23 cellular contexts compared by ENCODE assay signal in the genomic region with DNA sequence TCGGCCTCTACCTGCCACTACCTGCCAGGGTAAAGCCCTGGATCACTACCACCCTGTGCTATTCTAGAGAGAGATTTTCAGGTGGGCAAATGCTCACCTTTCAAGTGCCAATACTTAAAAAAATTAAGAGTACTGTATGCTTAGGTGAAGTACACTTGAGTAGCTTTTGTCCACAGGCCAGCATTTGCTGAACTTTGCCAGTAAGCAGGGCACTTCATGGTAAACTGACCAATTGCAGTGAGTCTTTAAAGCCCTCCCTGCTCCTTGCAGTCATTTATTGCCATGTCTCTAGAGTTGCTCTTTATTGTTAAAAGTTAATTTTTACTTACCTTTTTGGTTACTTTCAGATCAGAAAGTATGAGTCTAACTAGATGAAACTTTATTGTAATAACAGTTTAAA.
"Had no signal": no experiment of that assay in that cellular context is flagged by ENCODE, and none has a peak within 500 bp of the region (broad histone marks: within the 10 kb centered on the region; RNA-seq: fewer than 3 reads in every experiment).

No MANE protein-coding gene starts in this region.

- ATAC-seq: foreskin keratinocyte; gastroesophageal sphincter; heart left ventricle; natural killer cell; right lobe of liver; stimulated activated naive B cell treated with anti-CD40 and anti-IgM and Interleukin-4, amounts not matched to agents 10 μg/mL and 1 μg/mL and 100 μg/mL, for 72 hours had no signal

- H3K36me3 ChIP-seq: ovary, right lobe of liver, transverse colon had no signal

- H3K27me3 ChIP-seq: esophagus muscularis mucosa, foreskin keratinocyte, gastroesophageal sphincter, heart left ventricle, ovary, right lobe of liver, transverse colon had no signal

- H3K4me3 ChIP-seq: coronary artery, esophagus muscularis mucosa, gastroesophageal sphincter, heart left ventricle, ovary, right lobe of liver, thoracic aorta, transverse colon had no signal

- H3K4me1 Mint-ChIP-seq: natural killer cell; stimulated activated naive B cell treated with anti-CD40 and anti-IgM and Interleukin-4, amounts not matched to agents 10 μg/mL and 1 μg/mL and 100 μg/mL, for 72 hours had no signal

- H3K4me3 Mint-ChIP-seq: natural killer cell; stimulated activated naive B cell treated with anti-CD40 and anti-IgM and Interleukin-4, amounts not matched to agents 10 μg/mL and 1 μg/mL and 100 μg/mL, for 72 hours; stimulated activated naive CD8-positive, alpha-beta T cell treated with anti-CD3 and anti-CD28 coated beads, Interleukin-15, Interleukin-2, amounts not matched to agents 100 ng/mL and 50 ng/mL, for 24 hours had no signal

- DNase-seq: dermis blood vessel endothelial cell; effector memory CD4-positive, alpha-beta T cell; foreskin keratinocyte; heart left ventricle; hippocampal formation; kidney glomerular epithelial cell; natural killer cell; occipital lobe; ovary; posterior cingulate gyrus; right lobe of liver; small intestine; stimulated activated CD4-positive, alpha-beta T cell treated with anti-CD3 and anti-CD28 coated beads, Interleukin-15, amount 100 ng/mL, for 24 hours; stimulated activated CD4-positive, alpha-beta T cell treated with anti-CD3 and anti-CD28 coated beads, Interleukin-2, amount 100 ng/mL, for 48 hours; stimulated activated naive B cell treated with anti-CD40 and anti-IgM and Interleukin-4, amounts not matched to agents 10 μg/mL and 1 μg/mL and 100 μg/mL, for 72 hours; transverse colon had no signal

- H3K27ac ChIP-seq: coronary artery, esophagus muscularis mucosa, foreskin keratinocyte, gastroesophageal sphincter, heart left ventricle, ovary, right lobe of liver, thoracic aorta had no signal

- H3K4me1 ChIP-seq: foreskin keratinocyte, gastroesophageal sphincter, heart left ventricle, right lobe of liver had no signal

- H3K27ac Mint-ChIP-seq: natural killer cell; stimulated activated naive B cell treated with anti-CD40 and anti-IgM and Interleukin-4, amounts not matched to agents 10 μg/mL and 1 μg/mL and 100 μg/mL, for 72 hours; stimulated activated naive CD8-positive, alpha-beta T cell treated with anti-CD3 and anti-CD28 coated beads, Interleukin-15, Interleukin-2, amounts not matched to agents 100 ng/mL and 50 ng/mL, for 24 hours had no signal

- H3K9me3 ChIP-seq: esophagus muscularis mucosa, ovary, right lobe of liver, thoracic aorta, transverse colon had no signal

- H3K27me3 Mint-ChIP-seq: stimulated activated naive B cell treated with anti-CD40 and anti-IgM and Interleukin-4, amounts not matched to agents 10 μg/mL and 1 μg/mL and 100 μg/mL, for 72 hours; stimulated activated naive CD8-positive, alpha-beta T cell treated with anti-CD3 and anti-CD28 coated beads, Interleukin-15, Interleukin-2, amounts not matched to agents 100 ng/mL and 50 ng/mL, for 24 hours had no signal

- FAIRE-seq: endothelial cell of umbilical vein, islet of Langerhans, small intestine had no signal

- H3K36me3 Mint-ChIP-seq: natural killer cell had no signal

- H3K9me3 Mint-ChIP-seq: natural killer cell; stimulated activated naive CD8-positive, alpha-beta T cell treated with anti-CD3 and anti-CD28 coated beads, Interleukin-15, Interleukin-2, amounts not matched to agents 100 ng/mL and 50 ng/mL, for 24 hours had no signal
